ENCODE assay signal across 23 cellular contexts in genomic region chr11:1034456-1035295, GRCh38. TPM values are rescaled to one million over a fixed set of nuclear protein-coding genes. Genes with fewer than 3 reads are reported as not detected.
"Had no signal": no experiment of that assay in that cellular context is flagged by ENCODE, and none has a peak within 500 bp of the region (broad histone marks: within the 10 kb centered on the region; RNA-seq: fewer than 3 reads in every experiment).

No MANE protein-coding gene starts in this region.

- ATAC-seq: left colon, natural killer cell, right cardiac atrium had no signal

- H3K4me1 ChIP-seq: suprapubic skin, thyroid gland had no signal

- H3K79me2 ChIP-seq: hepatocyte had no signal

- H3K27ac ChIP-seq: dorsolateral prefrontal cortex, hepatocyte, suprapubic skin, thyroid gland had no signal

- H3K4me2 ChIP-seq: hepatocyte had no signal

- H3K4me3 Mint-ChIP-seq: natural killer cell, type B pancreatic cell had no signal

- DNase-seq: cortex of kidney; dorsolateral prefrontal cortex; effector CD8-positive, alpha-beta T cell; foreskin melanocyte; head of caudate nucleus; left colon; mammary epithelial cell; natural killer cell; small intestine; stimulated activated CD4-positive, alpha-beta T cell treated with anti-CD3 and anti-CD28 coated beads, Interleukin-12 subunit alpha, Interleukin-12 subunit beta, amount 100 ng/mL, for 4 hours; stimulated activated naive CD4-positive, alpha-beta T cell; thyroid gland had no signal

- H3K9me3 Mint-ChIP-seq: natural killer cell, type B pancreatic cell had no signal

- FAIRE-seq: small intestine, urothelium cell line had no signal

- H3K27me3 ChIP-seq: hepatocyte, thyroid gland had no signal

- H3K4me3 ChIP-seq: dorsolateral prefrontal cortex, hepatocyte, suprapubic skin, thyroid gland had no signal

- H3K27ac Mint-ChIP-seq: natural killer cell, type B pancreatic cell had no signal

- H3K36me3 ChIP-seq: suprapubic skin, thyroid gland had no signal

- H3K36me3 Mint-ChIP-seq: natural killer cell, type B pancreatic cell had no signal

- H2AFZ ChIP-seq: hepatocyte had no signal

- H3K9me3 ChIP-seq: suprapubic skin, thyroid gland had no signal

RNA-seq across cellular contexts. Expression of gene MUC6, which starts 1.8 kb away (rescaled TPM):
- total RNA-seq: dorsolateral prefrontal cortex, hepatocyte, kidney epithelial cell, left colon, lower leg skin, mesenteric fat pad, natural killer cell, omental fat pad, posterior vena cava, right cardiac atrium, thyroid gland had no signal
- polyA plus RNA-seq: hepatocyte, mammary epithelial cell had no signal

RNA-seq across cellular contexts. Expression of gene MUC2, which starts 40.0 kb away (rescaled TPM):
- total RNA-seq: kidney epithelial cell, mammary epithelial cell, mononuclear cell, natural killer cell, omental fat pad, thyroid gland had no signal
- polyA plus RNA-seq: mammary epithelial cell had no signal
